In genomic region chr3:120013481-120013880, GRCh38 we compare ENCODE assay signal across 22 cellular contexts.
DNase-seq lines count a peak whose midpoint lies in the region; ATAC-seq and TF ChIP-seq lines count a peak whose summit lies in the region.
"Had no signal": no experiment of that assay in that cellular context is flagged by ENCODE, and none has a peak within 500 bp of the region (broad histone marks: within the 10 kb centered on the region; RNA-seq: fewer than 3 reads in every experiment).

No MANE protein-coding gene starts in this region.

- intact Hi-C loops in natural killer cell (cut with micrococcal nuclease), result no loop called here

- no peak overlapping the region for H3K4me3 Mint-ChIP-seq in natural killer cell
- H3K4me3 Mint-ChIP-seq in natural killer cell treated with Interleukin-12 subunit alpha and Interleukin-12 subunit beta and Interleukin-15 and Interleukin-18, amount 100 ng/mL, for 72 hours, result no peak overlapping the region
- no peak overlapping the region for H3K4me3 Mint-ChIP-seq in chondrocyte (ENCODE audit: unreplicated experiment)
- H3K4me3 Mint-ChIP-seq: activated naive CD8-positive, alpha-beta T cell treated with anti-CD3 and anti-CD28 coated beads, Interleukin-2, amount 50 U/mL, for 24 hours; CD14-positive monocyte; WTC11 had no signal

- ATAC-seq in natural killer cell (no peak), GM21390 (IDR thresholded peaks at IDR 0.05; ENCODE audit: unreplicated experiment) (no peak)
- no peak for ATAC-seq in natural killer cell treated with Interleukin-12 subunit alpha and Interleukin-12 subunit beta and Interleukin-15 and Interleukin-18, amount 100 ng/mL, for 72 hours
- ATAC-seq: activated naive CD8-positive, alpha-beta T cell treated with anti-CD3 and anti-CD28 coated beads, Interleukin-2, amount 50 U/mL, for 24 hours; gastrocnemius medialis; K562; Panc1; sciatic nerve; WTC11 had no signal

- peaks cover 8% of the 10 kb centered on the region for H3K4me1 ChIP-seq in suprapubic skin

- no peak overlapping the region for H3K4me3 ChIP-seq in suprapubic skin
- H3K4me3 ChIP-seq: gastrocnemius medialis, K562 had no signal

- no peak for TF ChIP-seq POLR2A in suprapubic skin (IDR thresholded peaks at IDR 0.05)

- H3K27me3 Mint-ChIP-seq in natural killer cell (ENCODE audit: low read depth in 2 of 2) (no peaks in the 10 kb centered on the region), chondrocyte (ENCODE audit: low read depth) (no peaks in the 10 kb centered on the region)
- H3K27me3 Mint-ChIP-seq in natural killer cell treated with Interleukin-12 subunit alpha and Interleukin-12 subunit beta and Interleukin-15 and Interleukin-18, amount 100 ng/mL, for 72 hours, result no peaks in the 10 kb centered on the region
- H3K27me3 Mint-ChIP-seq: activated naive CD8-positive, alpha-beta T cell treated with anti-CD3 and anti-CD28 coated beads, Interleukin-2, amount 50 U/mL, for 24 hours had no signal

- no peak overlapping the region for H3K27ac ChIP-seq in suprapubic skin
- H3K27ac ChIP-seq: gastrocnemius medialis had no signal

- H3K27me3 ChIP-seq in suprapubic skin, result no peaks in the 10 kb centered on the region
- H3K27me3 ChIP-seq: gastrocnemius medialis had no signal

- H3K36me3 ChIP-seq in suprapubic skin, result no peaks in the 10 kb centered on the region
- H3K36me3 ChIP-seq: gastrocnemius medialis had no signal

- peak overlapping the region; percentile 6 to 19 for H3K27ac Mint-ChIP-seq in natural killer cell
- no peak overlapping the region for H3K27ac Mint-ChIP-seq in natural killer cell treated with Interleukin-12 subunit alpha and Interleukin-12 subunit beta and Interleukin-15 and Interleukin-18, amount 100 ng/mL, for 72 hours
- H3K27ac Mint-ChIP-seq in chondrocyte (ENCODE audit: unreplicated experiment), result peak overlapping the region; percentile 39
- H3K27ac Mint-ChIP-seq: activated naive CD8-positive, alpha-beta T cell treated with anti-CD3 and anti-CD28 coated beads, Interleukin-2, amount 50 U/mL, for 24 hours had no signal

- no peaks in the 10 kb centered on the region for H3K36me3 Mint-ChIP-seq in natural killer cell
- H3K36me3 Mint-ChIP-seq in natural killer cell treated with Interleukin-12 subunit alpha and Interleukin-12 subunit beta and Interleukin-15 and Interleukin-18, amount 100 ng/mL, for 72 hours, result no peaks in the 10 kb centered on the region
- H3K36me3 Mint-ChIP-seq in chondrocyte (ENCODE audit: low read depth), result no peaks in the 10 kb centered on the region
- H3K36me3 Mint-ChIP-seq: CD14-positive monocyte had no signal

- peaks cover 83 to 84% of the 10 kb centered on the region in 2 donors for H3K4me1 Mint-ChIP-seq in natural killer cell
- peaks cover 51 to 56% of the 10 kb centered on the region in 2 donors for H3K4me1 Mint-ChIP-seq in natural killer cell treated with Interleukin-12 subunit alpha and Interleukin-12 subunit beta and Interleukin-15 and Interleukin-18, amount 100 ng/mL, for 72 hours (ENCODE audit: low read depth in 2 of 2)
- H3K4me1 Mint-ChIP-seq in chondrocyte (ENCODE audit: low read depth), result peaks cover 63% of the 10 kb centered on the region

- TF ChIP-seq CTCF in natural killer cell (IDR thresholded peaks at IDR 0.05), result no peak
- no peak for TF ChIP-seq CTCF in chondrocyte (IDR thresholded peaks at IDR 0.05)
- TF ChIP-seq CTCF in suprapubic skin (IDR thresholded peaks at IDR 0.05), result no peak

- no peaks in the 10 kb centered on the region for H3K9me3 Mint-ChIP-seq in natural killer cell
- no peaks in the 10 kb centered on the region for H3K9me3 Mint-ChIP-seq in natural killer cell treated with Interleukin-12 subunit alpha and Interleukin-12 subunit beta and Interleukin-15 and Interleukin-18, amount 100 ng/mL, for 72 hours
- H3K9me3 Mint-ChIP-seq in chondrocyte (ENCODE audit: low read depth), result peaks cover 4% of the 10 kb centered on the region

- TF ChIP-seq EP300 in suprapubic skin (IDR thresholded peaks at IDR 0.05), result no peak

- no peak for DNase-seq in natural killer cell
- no peak for DNase-seq in natural killer cell treated with Interleukin-12 subunit alpha and Interleukin-12 subunit beta and Interleukin-15 and Interleukin-18, amount 100 ng/mL, for 72 hours (ENCODE audit: low spot score)
- DNase-seq in chondrocyte (ENCODE audit: low spot score), result no peak
- peak; percentile 56 to 71 for DNase-seq in lung microvascular endothelial cell (ENCODE audit: low read depth in 2 of 2)
- DNase-seq in SW 1271 (lab: John Stamatoyannopoulos, UW), result no peak
- DNase-seq in suprapubic skin (ENCODE audit: low spot score in 2 of 2), result no peak
- DNase-seq in activated CD8-positive, alpha-beta memory T cell treated with anti-CD3 and anti-CD28 coated beads, Interleukin-2, amount 50 U/mL, for 4 hours, result no peak
- DNase-seq: activated CD4-positive, alpha-beta T cell treated with anti-CD3 and anti-CD28 coated beads, Interleukin-2, amount 50 U/mL, for 4 hours; activated effector memory CD4-positive, alpha-beta T cell treated with Interleukin-2 at 50 U/mL for 16 hours; activated naive CD8-positive, alpha-beta T cell treated with anti-CD3 and anti-CD28 coated beads, Interleukin-2, amount 50 U/mL, for 24 hours; erythroblast; gastrocnemius medialis; GF-D8; MV-4-11; NCI-H2029; occipital lobe had no signal

- WGBS in suprapubic skin, result 50% methylated on average over 3 of the region's 3 CpGs

- no peaks in the 10 kb centered on the region for H3K9me3 ChIP-seq in suprapubic skin
- H3K9me3 ChIP-seq: gastrocnemius medialis had no signal

Comparison
In these comparisons a context has a peak if more than half of its experiments do, and no peak if none do; other contexts are left out.
1. H3K27ac Mint-ChIP-seq: peak in natural killer cell (2 of 2) and chondrocyte (single experiment); none in natural killer cell treated with Interleukin-12 subunit alpha and Interleukin-12 subunit beta and Interleukin-15 and Interleukin-18, amount 100 ng/mL, for 72 hours (0 of 2).
2. DNase-seq: peak in lung microvascular endothelial cell (2 of 2); none in natural killer cell (single experiment), natural killer cell treated with Interleukin-12 subunit alpha and Interleukin-12 subunit beta and Interleukin-15 and Interleukin-18, amount 100 ng/mL, for 72 hours (single experiment), chondrocyte (single experiment), SW 1271 (0 of 2), suprapubic skin (0 of 2) and activated CD8-positive, alpha-beta memory T cell treated with anti-CD3 and anti-CD28 coated beads, Interleukin-2, amount 50 U/mL, for 4 hours (single experiment).